ENCODE assay signal across 9 cellular contexts in the genomic region with DNA sequence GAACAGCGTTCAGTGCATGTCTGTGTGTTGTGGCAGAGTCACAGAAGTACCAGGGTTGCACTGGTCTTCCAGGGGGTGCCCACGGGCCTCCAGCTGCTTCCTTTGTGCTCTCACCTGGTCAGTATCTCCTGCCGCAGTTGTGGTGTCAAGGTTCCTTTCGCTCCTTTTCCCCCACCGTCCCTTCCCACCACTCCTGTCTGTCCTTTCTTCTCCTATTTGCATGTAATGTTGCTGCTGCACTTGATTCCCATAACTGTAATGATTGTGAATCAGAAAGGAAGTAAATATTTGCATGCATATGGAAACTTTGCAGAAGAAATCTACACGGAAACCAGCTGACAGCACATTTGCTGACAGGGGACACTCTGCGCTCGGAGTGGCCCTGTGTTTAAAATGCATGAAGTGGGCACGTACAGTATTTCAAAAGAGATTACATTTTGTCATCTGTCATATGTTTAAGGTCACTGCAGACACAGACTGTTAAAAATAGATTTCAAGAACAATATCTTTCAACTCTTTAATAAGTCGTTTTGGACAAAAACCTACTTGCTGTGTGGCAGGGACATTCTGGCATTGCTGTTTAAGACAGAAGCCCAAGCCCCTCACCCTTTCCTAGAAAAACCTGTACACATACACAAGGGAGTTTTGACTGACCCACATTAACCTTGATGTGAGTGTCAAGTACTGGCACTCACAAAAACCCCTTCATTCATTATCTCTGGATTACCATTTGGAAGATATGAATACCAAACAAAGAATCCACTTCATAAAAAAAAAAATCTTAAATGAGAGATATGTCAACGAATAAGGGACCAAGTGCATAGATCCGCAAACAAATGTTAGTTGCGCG.
DNase-seq lines count a peak whose midpoint lies in the region; ATAC-seq and TF ChIP-seq lines count a peak whose summit lies in the region.
"Had no signal": no experiment of that assay in that cellular context is flagged by ENCODE, and none has a peak within 500 bp of the region (broad histone marks: within the 10 kb centered on the region; RNA-seq: fewer than 3 reads in every experiment).

No MANE protein-coding gene starts in this region.

- DNase-seq in NCI-H526 treated with DMSO at 0.1 percent for 48 hours (lab: John Stamatoyannopoulos, UW): peak; percentile 73
- DNase-seq in natural killer cell treated with Interleukin-12 subunit alpha and Interleukin-12 subunit beta and Interleukin-15 and Interleukin-18, amount 100 ng/mL, for 72 hours (ENCODE audit: low spot score): no peak
- DNase-seq in NCI-H2081 (lab: John Stamatoyannopoulos, UW): no peak
- DNase-seq in prostate gland (ENCODE audit: low spot score): no peak
- no peak for DNase-seq in CD8-positive, alpha-beta T cell
- DNase-seq: NCI-H524 had no signal

- H3K27ac ChIP-seq in prostate gland: no peak overlapping the region
- no peak overlapping the region for H3K27ac ChIP-seq in CD8-positive, alpha-beta T cell (ENCODE audit: low read depth, low read length)
- H3K27ac ChIP-seq: neutrophil had no signal

- CTCF ChIA-PET in CD8-positive, alpha-beta T cell (lab: Charles Lee): no interaction called here

- no peak overlapping the region for H3K4me3 ChIP-seq in prostate gland
- H3K4me3 ChIP-seq in CD8-positive, alpha-beta T cell (ENCODE audit: low read depth, low read length): no peak overlapping the region

- H3K4me1 ChIP-seq in prostate gland (replicated peaks): no peaks in the 10 kb centered on the region
- no peaks in the 10 kb centered on the region for H3K4me1 ChIP-seq in CD8-positive, alpha-beta T cell (ENCODE audit: insufficient read depth, low read length)

- peaks cover 21% of the 10 kb centered on the region for H3K36me3 Mint-ChIP-seq in natural killer cell treated with Interleukin-12 subunit alpha and Interleukin-12 subunit beta and Interleukin-15 and Interleukin-18, amount 100 ng/mL, for 72 hours
- peaks cover 2% of the 10 kb centered on the region for H3K36me3 Mint-ChIP-seq in CD8-positive, alpha-beta T cell

- POLR2A ChIA-PET in CD8-positive, alpha-beta T cell (lab: Charles Lee): no interaction called here

- no peaks in the 10 kb centered on the region for H3K27me3 Mint-ChIP-seq in natural killer cell treated with Interleukin-12 subunit alpha and Interleukin-12 subunit beta and Interleukin-15 and Interleukin-18, amount 100 ng/mL, for 72 hours
- no peaks in the 10 kb centered on the region for H3K27me3 Mint-ChIP-seq in CD8-positive, alpha-beta T cell (ENCODE audit: low read depth)

- ATAC-seq in GM19023 (IDR thresholded peaks at IDR 0.05; ENCODE audit: unreplicated experiment): peak; percentile 64
- peak; percentile 71 for ATAC-seq in HG02588 (IDR thresholded peaks at IDR 0.05; ENCODE audit: unreplicated experiment)
- ATAC-seq in natural killer cell treated with Interleukin-12 subunit alpha and Interleukin-12 subunit beta and Interleukin-15 and Interleukin-18, amount 100 ng/mL, for 72 hours: peak; percentile 49 to 83
- ATAC-seq in CD8-positive, alpha-beta T cell: no peak

- H3K9me3 ChIP-seq in prostate gland: no peaks in the 10 kb centered on the region
- no peaks in the 10 kb centered on the region for H3K9me3 ChIP-seq in CD8-positive, alpha-beta T cell (ENCODE audit: low read length)
- H3K9me3 ChIP-seq: neutrophil had no signal

- H3K27ac Mint-ChIP-seq in natural killer cell treated with Interleukin-12 subunit alpha and Interleukin-12 subunit beta and Interleukin-15 and Interleukin-18, amount 100 ng/mL, for 72 hours: peak overlapping the region; percentile 70 to 85
- H3K27ac Mint-ChIP-seq in CD8-positive, alpha-beta T cell: no peak overlapping the region

- no peak for TF ChIP-seq CTCF in prostate gland (IDR thresholded peaks at IDR 0.05)
- no peak for TF ChIP-seq CTCF in CD8-positive, alpha-beta T cell (IDR thresholded peaks at IDR 0.05)

- intact Hi-C loops in prostate gland (cut with DNase I): no loop called here
- intact Hi-C loops in CD8-positive, alpha-beta T cell (cut with DNase I, micrococcal nuclease): no loop called here

- no peaks in the 10 kb centered on the region for H3K36me3 ChIP-seq in prostate gland
- H3K36me3 ChIP-seq in CD8-positive, alpha-beta T cell (ENCODE audit: insufficient read depth, low read length): no peaks in the 10 kb centered on the region
- H3K36me3 ChIP-seq: neutrophil had no signal

- H3K4me3 Mint-ChIP-seq in natural killer cell treated with Interleukin-12 subunit alpha and Interleukin-12 subunit beta and Interleukin-15 and Interleukin-18, amount 100 ng/mL, for 72 hours: peak overlapping the region; percentile 43
- H3K4me3 Mint-ChIP-seq in CD8-positive, alpha-beta T cell: no peak overlapping the region

- WGBS in prostate gland: 65% methylated on average over 14 of the region's 14 CpGs

- TF ChIP-seq POLR2A in prostate gland (IDR thresholded peaks at IDR 0.05): no peak

- H3K4me1 Mint-ChIP-seq in natural killer cell treated with Interleukin-12 subunit alpha and Interleukin-12 subunit beta and Interleukin-15 and Interleukin-18, amount 100 ng/mL, for 72 hours (ENCODE audit: low read depth in 2 of 2): peaks cover 30 to 46% of the 10 kb centered on the region in 2 donors
- peaks cover 3% of the 10 kb centered on the region for H3K4me1 Mint-ChIP-seq in CD8-positive, alpha-beta T cell (ENCODE audit: low read depth)

- no peaks in the 10 kb centered on the region for H3K27me3 ChIP-seq in prostate gland (replicated peaks; ENCODE audit: insufficient read depth)
- H3K27me3 ChIP-seq in CD8-positive, alpha-beta T cell (ENCODE audit: insufficient read depth, low read length): no peaks in the 10 kb centered on the region

- peaks cover 8% of the 10 kb centered on the region for H3K9me3 Mint-ChIP-seq in natural killer cell treated with Interleukin-12 subunit alpha and Interleukin-12 subunit beta and Interleukin-15 and Interleukin-18, amount 100 ng/mL, for 72 hours
- H3K9me3 Mint-ChIP-seq in CD8-positive, alpha-beta T cell: peaks cover 16% of the 10 kb centered on the region
